9 cellular contexts compared by ENCODE assay signal in genomic region chrX:119218198-119218597, GRCh38. TPM values are rescaled to one million over a fixed set of nuclear protein-coding genes. Genes with fewer than 3 reads are reported as not detected.
DNase-seq lines count a peak whose midpoint lies in the region; ATAC-seq, FAIRE-seq and TF ChIP-seq lines count a peak whose summit lies in the region.
"Had no signal": no experiment of that assay in that cellular context is flagged by ENCODE, and none has a peak within 500 bp of the region (broad histone marks: within the 10 kb centered on the region; RNA-seq: fewer than 3 reads in every experiment).

No MANE protein-coding gene starts in this region.

- H3K9me1 ChIP-seq in keratinocyte (ENCODE audit: control insufficient read depth, extremely low read depth, insufficient read depth, low read length): no peaks in the 10 kb centered on the region

- no peaks in the 10 kb centered on the region for H3K36me3 ChIP-seq in keratinocyte (ENCODE audit: control insufficient read depth in 2 of 2, extremely low read depth in 1 of 2, insufficient read depth in 2 of 2, low read length in 2 of 2)

- H3K9ac ChIP-seq in keratinocyte (ENCODE audit: control insufficient read depth, extremely low read depth, insufficient read depth, low read length): no peak overlapping the region

- peak; percentile 65 to 71 for TF ChIP-seq RAD21 in A549 (conservative IDR thresholded peaks at IDR 0.05 in 1 of 2, IDR thresholded peaks at IDR 0.05 in 1 of 2)

- no peaks in the 10 kb centered on the region for H3K79me2 ChIP-seq in keratinocyte (ENCODE audit: control insufficient read depth, insufficient read depth, low read length)

- dilution Hi-C loops in keratinocyte (cut with MboI; ENCODE audit: extremely low pct_ligation_motif_present, low sequenced_read_pairs): no loop called here

- CTCF ChIA-PET in A549 (lab: Yijun Ruan, JAX): interaction anchor here (0.7 to 3.9 kb wide), 15 partner anchors 11 to 212 kb away, joined by 3 to 22 read pairs (median 3); no protein-coding TSS in a partner anchor

- H3K27me3 ChIP-seq in keratinocyte (ENCODE audit: control insufficient read depth, extremely low read depth, insufficient read depth, low read length): peaks cover under 1% of the 10 kb centered on the region

- FAIRE-seq in A549 (lab: Jason Lieb, UNC): peak; percentile 98
- no peak for FAIRE-seq in keratinocyte (lab: Jason Lieb, UNC)

- H3K4me3 ChIP-seq in A549: no peak overlapping the region
- H3K4me3 ChIP-seq in GM12875 (ENCODE audit: low read depth, low read length): no peak overlapping the region
- H3K4me3 ChIP-seq in keratinocyte (ENCODE audit: control insufficient read depth in 2 of 3, extremely low read depth in 1 of 3, insufficient read depth in 2 of 3, low read depth in 1 of 3, low read length in 3 of 3): no peak overlapping the region

- TF ChIP-seq CTCF in A549 (IDR thresholded peaks at IDR 0.05) (peak; percentile 62), GM12875 (IDR thresholded peaks at IDR 0.05; ENCODE audit: borderline replicate concordance, insufficient read depth, low read depth, low read length) (0 out of 2 replicates have a peak, but pooled peaks have one; percentile 12), keratinocyte (optimal IDR thresholded peaks at IDR 0.05 in 1 of 3, IDR thresholded peaks at IDR 0.05 in 1 of 3, conservative IDR thresholded peaks at IDR 0.05 in 1 of 3; ENCODE audit: extremely low read depth in 1 of 3, insufficient read depth in 2 of 3, low read length in 3 of 3) (peak in 2 of 3 experiments; percentile 14 to 31)

- H3K4me2 ChIP-seq in A549 (peak overlapping the region; percentile 30; the same call in 1 of the 3 replicates), keratinocyte (ENCODE audit: control insufficient read depth, extremely low read depth, insufficient read depth, low read depth, low read length) (no peak overlapping the region)

- no peak for DNase-seq in A549 (ENCODE audit: low read depth in 1 of 2, low spot score in 1 of 2)
- peak; percentile 11 for DNase-seq in SW480 (ENCODE audit: low spot score)
- DNase-seq in keratinocyte (ENCODE audit: low read depth, low spot score): no peak
- DNase-seq in COR-L47 (lab: John Stamatoyannopoulos, UW): no peak
- no peak for DNase-seq in iPS-NIHi11 (ENCODE audit: low spot score)
- no peak for DNase-seq in UCSD-AML1 (lab: John Stamatoyannopoulos, UW; ENCODE audit: unreplicated experiment)
- DNase-seq: aorta had no signal

- no peak for TF ChIP-seq POLR2A in A549 (IDR thresholded peaks at IDR 0.05; ENCODE audit: low read length)

- H3K27ac ChIP-seq in A549 (no peak overlapping the region), keratinocyte (ENCODE audit: control insufficient read depth, insufficient read depth, low read length) (no peak overlapping the region)

- ATAC-seq in A549 (peak in 1 of 2 experiments; percentile 54; a peak in 2 of 6 replicates), HG02610 (IDR thresholded peaks at IDR 0.05; ENCODE audit: unreplicated experiment) (no peak)

- POLR2A ChIA-PET in A549 (lab: Yijun Ruan, JAX): no interaction called here

- no peaks in the 10 kb centered on the region for H3K4me1 ChIP-seq in A549
- no peaks in the 10 kb centered on the region for H3K4me1 ChIP-seq in keratinocyte (ENCODE audit: control insufficient read depth, extremely low read depth, insufficient read depth, low read length)

- no peaks in the 10 kb centered on the region for H4K20me1 ChIP-seq in keratinocyte (ENCODE audit: control insufficient read depth, extremely low read depth, insufficient read depth, low read length)

- TF ChIP-seq EP300 in A549 (IDR thresholded peaks at IDR 0.05): no peak

- H2AFZ ChIP-seq in keratinocyte (ENCODE audit: control insufficient read depth, low read length): no peak overlapping the region

- 24% methylated on average over 4 of the region's 4 CpGs for WGBS in A549 (ENCODE audit: missing lambda C conversion rate)

- H3K9me3 ChIP-seq in A549 (no peaks in the 10 kb centered on the region), keratinocyte (ENCODE audit: control insufficient read depth, low read depth, low read length) (no peaks in the 10 kb centered on the region)

TF ChIP-seq in A549, 52 proteins besides CTCF, POLR2A, EP300 and RAD21:
- TF ChIP-seq NPAS2 (CRISPR knock-in tag; IDR thresholded peaks at IDR 0.05; ENCODE audit: borderline replicate concordance): no peak
- peak; percentile 53; the same call in 2 of the 3 replicates for TF ChIP-seq SMC3 (IDR thresholded peaks at IDR 0.05)

RNA-seq across cellular contexts. Expression of gene PGRMC1, which starts 17.9 kb away (rescaled TPM):
- polyA plus RNA-seq in A549 (2011; rRNA removed) (118 and 163 TPM in 2 replicates), A549 (2017; fragmentation: RNase III; extraction: RNeasy Plus Mini Kit Qiagen cat#74134 plus additional on column Dnase treatment) (140 to 159 TPM (median 151 TPM) in 3 replicates), keratinocyte (42.7 to 74.3 TPM (median 54.2 TPM) in 3 replicates)
- 85.2 and 104 TPM in 2 replicates for polyA plus RNA-seq in A549 (2012; cell fraction: cytosol; rRNA removed)
- polyA plus RNA-seq in A549 (2012; cell fraction: nucleus; rRNA removed): 77.7 and 92.7 TPM in 2 replicates
- 33.4 and 35.6 TPM in 2 replicates for polyA minus RNA-seq in A549 (2011; rRNA and poly(A)+ RNA removed)
- polyA plus RNA-seq in keratinocyte (2011; ENCODE audit: low read depth): 17.0 TPM
- polyA plus RNA-seq in keratinocyte (2011; cell fraction: cytosol; rRNA removed): 36.6 and 66.1 TPM in 2 replicates
- 52.7 and 66.1 TPM in 2 replicates for polyA plus RNA-seq in keratinocyte (2011; cell fraction: nucleus; rRNA removed)
- polyA plus RNA-seq in keratinocyte (2012; ENCODE audit: low replicate concordance): 51.0 and 61.6 TPM in 2 replicates
- 14.6 to 35.3 TPM (median 18.2 TPM) in 3 replicates for polyA minus RNA-seq in keratinocyte
- 55.2 TPM for polyA minus RNA-seq in keratinocyte (2011; cell fraction: cytosol; rRNA and poly(A)+ RNA removed)
- 20.4 and 26.9 TPM in 2 replicates for polyA minus RNA-seq in keratinocyte (2011; cell fraction: nucleus; rRNA and poly(A)+ RNA removed)

Comparison
In these comparisons a context has a peak if more than half of its experiments do, and no peak if none do; other contexts are left out.
1. CTCF ChIP-seq: peak in every context shown above with its lines; median percentile 62 in A549; 22 in keratinocyte; 12 in GM12875.